18 cellular contexts compared by ENCODE assay signal in genomic region chr17:76934561-76935320, GRCh38.
"Had no signal": no experiment of that assay in that cellular context is flagged by ENCODE, and none has a peak within 500 bp of the region (broad histone marks: within the 10 kb centered on the region; RNA-seq: fewer than 3 reads in every experiment).

No MANE protein-coding gene starts in this region.

- H3K27me3 Mint-ChIP-seq: T-cell had no signal

- H3K4me1 ChIP-seq: colonic mucosa, left ventricle myocardium inferior, tibial artery had no signal

- H3K4me3 ChIP-seq: colonic mucosa, esophagus muscularis mucosa, left ventricle myocardium inferior, mucosa of descending colon, tibial artery had no signal

- H3K9me3 Mint-ChIP-seq: activated naive CD4-positive, alpha-beta T cell treated with anti-CD3 and anti-CD28 coated beads, Interleukin-2, amount 10 ng/mL, durations not matched to agents 7 days and 5 days; natural killer cell; T-cell had no signal

- H3K27ac ChIP-seq: colonic mucosa, esophagus muscularis mucosa, left ventricle myocardium inferior, tibial artery had no signal

- H3K9me3 ChIP-seq: colonic mucosa, esophagus muscularis mucosa, left ventricle myocardium inferior, mucosa of descending colon, tibial artery had no signal

- H3K4me3 Mint-ChIP-seq: activated naive CD4-positive, alpha-beta T cell treated with anti-CD3 and anti-CD28 coated beads, Interleukin-2, amount 10 ng/mL, durations not matched to agents 7 days and 5 days; memory B cell; natural killer cell; stimulated activated memory B cell treated with anti-CD40 and anti-IgM and Interleukin-4, amounts not matched to agents 10 μg/mL and 1 μg/mL and 100 μg/mL, for 72 hours; T-cell had no signal

- ATAC-seq: mucosa of descending colon; natural killer cell; stimulated activated memory B cell treated with anti-CD40 and anti-IgM and Interleukin-4, amounts not matched to agents 10 μg/mL and 1 μg/mL and 100 μg/mL, for 72 hours; T-cell had no signal

- H3K27me3 ChIP-seq: colonic mucosa had no signal

- H3K27ac Mint-ChIP-seq: activated naive CD4-positive, alpha-beta T cell treated with anti-CD3 and anti-CD28 coated beads, Interleukin-2, amount 10 ng/mL, durations not matched to agents 7 days and 5 days; memory B cell; natural killer cell; stimulated activated memory B cell treated with anti-CD40 and anti-IgM and Interleukin-4, amounts not matched to agents 10 μg/mL and 1 μg/mL and 100 μg/mL, for 72 hours; T-cell had no signal

- H3K36me3 Mint-ChIP-seq: activated naive CD4-positive, alpha-beta T cell treated with anti-CD3 and anti-CD28 coated beads, Interleukin-2, amount 10 ng/mL, durations not matched to agents 7 days and 5 days; memory B cell; natural killer cell; stimulated activated memory B cell treated with anti-CD40 and anti-IgM and Interleukin-4, amounts not matched to agents 10 μg/mL and 1 μg/mL and 100 μg/mL, for 72 hours; T-cell had no signal

- H3K4me1 Mint-ChIP-seq: activated naive CD4-positive, alpha-beta T cell treated with anti-CD3 and anti-CD28 coated beads, Interleukin-2, amount 10 ng/mL, durations not matched to agents 7 days and 5 days; natural killer cell; stimulated activated memory B cell treated with anti-CD40 and anti-IgM and Interleukin-4, amounts not matched to agents 10 μg/mL and 1 μg/mL and 100 μg/mL, for 72 hours; T-cell had no signal

- H3K36me3 ChIP-seq: colonic mucosa, esophagus muscularis mucosa, left ventricle myocardium inferior, tibial artery had no signal

- DNase-seq: activated CD4-positive, alpha-beta T cell treated with anti-CD3 and anti-CD28 coated beads, Interleukin-2, amount 50 U/mL, for 4 hours; activated CD4-positive, CD25-positive, alpha-beta regulatory T cell treated with anti-CD3 and anti-CD28 coated beads, Interleukin-2, amount 50 U/mL, for 72 hours; activated naive CD4-positive, alpha-beta T cell treated with anti-CD3 and anti-CD28 coated beads, Interleukin-2, amount 10 ng/mL, durations not matched to agents 7 days and 5 days; activated T-cell treated with anti-CD3 and anti-CD28 coated beads, Interleukin-2, amount 50 U/mL, for 1 hour; caudate nucleus; colonic mucosa; hippocampal formation; kidney; left ventricle myocardium inferior; mucosa of descending colon; natural killer cell; retina; stimulated activated CD4-positive, alpha-beta T cell treated with anti-CD3 and anti-CD28 coated beads, Interleukin-2, amount 100 ng/mL, for 48 hours; T-cell; tibial artery had no signal
